1 cellular context compared by ENCODE assay signal in genomic region chr12:57965766-57966165, GRCh38.
A peak's percentile ranks its signal among the peaks of the same experiment; 100 is the strongest.
TF ChIP-seq lines count a peak whose summit lies in the region.

No MANE protein-coding gene starts in this region.

TF ChIP-seq in K562, 482 proteins besides CTCF, POLR2A, EP300 and RAD21:
- TF ChIP-seq IRF2 (CRISPR knock-in tag; IDR thresholded peaks at IDR 0.05) (peak; percentile 94), ZBTB40 (IDR thresholded peaks at IDR 0.05) (peak; percentile 44; the same call in 1 of the 2 replicates), ZBTB40 (CRISPR knock-in tag; IDR thresholded peaks at IDR 0.05) (no peak), FOXM1 (IDR thresholded peaks at IDR 0.05; ENCODE audit: low read depth) (peak; percentile 77), FOXM1 (CRISPR knock-in tag; IDR thresholded peaks at IDR 0.05; ENCODE audit: low read depth) (no peak), TEAD2 (tag; IDR thresholded peaks at IDR 0.05) (no peak)
